In the genomic region with DNA sequence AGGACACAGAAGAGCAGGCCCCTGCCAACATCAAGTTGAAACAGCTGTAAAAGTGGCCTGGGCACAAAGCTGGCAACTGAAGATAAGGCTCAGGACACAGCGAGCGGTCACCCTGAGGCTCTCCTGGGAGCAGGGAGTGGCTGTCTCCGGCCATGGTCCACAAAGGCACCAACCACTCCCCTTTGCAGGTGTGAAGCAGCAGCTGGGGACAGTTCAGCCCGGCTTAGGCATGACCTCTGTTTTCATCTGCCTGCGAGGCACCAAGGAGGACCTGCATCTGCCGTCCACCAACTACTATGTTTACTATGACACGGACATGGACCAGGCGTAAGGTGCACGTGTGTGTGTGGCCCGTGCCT, we compare ENCODE assay signal across 24 cellular contexts. TPM values are rescaled to one million over a fixed set of nuclear protein-coding genes. Genes with fewer than 3 reads are reported as not detected.
DNase-seq lines count a peak whose midpoint lies in the region; ATAC-seq and TF ChIP-seq lines count a peak whose summit lies in the region.
"Had no signal": no experiment of that assay in that cellular context is flagged by ENCODE, and none has a peak within 500 bp of the region (broad histone marks: within the 10 kb centered on the region; RNA-seq: fewer than 3 reads in every experiment).

No MANE protein-coding gene starts in this region.

- peak overlapping the region; percentile 49; the same call in 1 of the 2 replicates for H3K23ac ChIP-seq in IMR-90 (ENCODE audit: low read depth, low read length)

- H3K4me1 ChIP-seq in IMR-90 (ENCODE audit: control insufficient read depth, insufficient read depth, low read length) = peaks cover 18% of the 10 kb centered on the region
- peaks cover 21% of the 10 kb centered on the region for H3K4me1 ChIP-seq in osteoblast (ENCODE audit: insufficient read depth, low read length)
- peaks cover 0 to 9% of the 10 kb centered on the region in 2 donors for H3K4me1 ChIP-seq in gastrocnemius medialis
- H3K4me1 ChIP-seq: body of pancreas had no signal

- H3K9me3 Mint-ChIP-seq in activated T-cell treated with anti-CD3 and anti-CD28 coated beads, Interleukin-2, amount 50 U/mL, for 24 hours = no peaks in the 10 kb centered on the region
- H3K9me3 Mint-ChIP-seq in activated T-cell treated with anti-CD3 and anti-CD28 coated beads, Interleukin-2, amount 50 U/mL, for 4 hours = no peaks in the 10 kb centered on the region
- H3K9me3 Mint-ChIP-seq: activated T-helper 2 cell treated with anti-CD3 and anti-CD28 coated beads, Interferon-gamma antibody, Interleukin-2, Interleukin-4, amounts not matched to agents 10 μg/mL and 5 μg/mL and 100 μg/mL, durations not matched to agents 14 hours and 24 hours and 36 hours; effector memory CD8-positive, alpha-beta T cell; stimulated activated naive CD8-positive, alpha-beta T cell treated with anti-CD3 and anti-CD28 coated beads, Interleukin-15, amount 100 ng/mL, for 72 hours; type B pancreatic cell had no signal

- no peak overlapping the region for H2AFZ ChIP-seq in IMR-90 (replicated peaks; ENCODE audit: low read length, poor library complexity)
- H2AFZ ChIP-seq in osteoblast (ENCODE audit: low read length) = no peak overlapping the region

- no peak for ATAC-seq in activated T-cell treated with anti-CD3 and anti-CD28 coated beads, Interleukin-2, amount 50 U/mL, for 4 hours
- ATAC-seq in IMR-90 (ENCODE audit: low read depth) (no peak), left ventricle myocardium superior (peak; percentile 36), gastrocnemius medialis (no peak), GM18519 (IDR thresholded peaks at IDR 0.05; ENCODE audit: low FRiP score, unreplicated experiment) (no peak), GM18858 (IDR thresholded peaks at IDR 0.05; ENCODE audit: unreplicated experiment) (no peak)
- ATAC-seq: body of pancreas; effector memory CD8-positive, alpha-beta T cell; GM12878; stimulated activated naive CD8-positive, alpha-beta T cell treated with anti-CD3 and anti-CD28 coated beads, Interleukin-15, amount 100 ng/mL, for 72 hours had no signal

- CTCF ChIA-PET in IMR-90 (lab: Yijun Ruan, JAX) = no interaction called here

- 86% methylated on average over 4 of the region's 10 CpGs; no CpG with 5 or more reads in 1 of the 2 experiments for WGBS in IMR-90 (ENCODE audit: extremely low coverage in 2 of 2, insufficient read length in 1 of 2), 2 experiments

- H3K14ac ChIP-seq in IMR-90 (replicated peaks; ENCODE audit: low read depth, low read length) = no peak overlapping the region

- H3K56ac ChIP-seq in IMR-90 (ENCODE audit: extremely low read depth, insufficient read depth, low read length) = no peak overlapping the region

- H3K27ac Mint-ChIP-seq in activated T-cell treated with anti-CD3 and anti-CD28 coated beads, Interleukin-2, amount 50 U/mL, for 24 hours = peak overlapping the region; percentile 64
- H3K27ac Mint-ChIP-seq: type B pancreatic cell had no signal

- peaks cover 20% of the 10 kb centered on the region for H3K79me2 ChIP-seq in osteoblast (ENCODE audit: insufficient read depth, low read length)

- H3K18ac ChIP-seq in IMR-90 (ENCODE audit: low read depth, low read length) = no peak overlapping the region

- no peak overlapping the region for H2AK5ac ChIP-seq in IMR-90 (ENCODE audit: low read depth, low read length)

- 0 out of 2 replicates have a peak overlapping the region, but pooled peaks have one; percentile 23 for H3K4ac ChIP-seq in IMR-90 (ENCODE audit: low read depth, low read length)

- no peak overlapping the region for H2BK20ac ChIP-seq in IMR-90 (ENCODE audit: low read depth, low read length)

- H3K4me3 Mint-ChIP-seq in activated T-cell treated with anti-CD3 and anti-CD28 coated beads, Interleukin-2, amount 50 U/mL, for 24 hours = no peak overlapping the region
- no peak overlapping the region for H3K4me3 Mint-ChIP-seq in activated T-cell treated with anti-CD3 and anti-CD28 coated beads, Interleukin-2, amount 50 U/mL, for 4 hours
- H3K4me3 Mint-ChIP-seq: effector memory CD8-positive, alpha-beta T cell; stimulated activated naive CD8-positive, alpha-beta T cell treated with anti-CD3 and anti-CD28 coated beads, Interleukin-15, amount 100 ng/mL, for 72 hours; type B pancreatic cell had no signal

- no peak overlapping the region for H2BK5ac ChIP-seq in IMR-90 (ENCODE audit: low read depth, low read length, poor library complexity, severe bottlenecking)

- H3K79me1 ChIP-seq in IMR-90 (ENCODE audit: low read depth in 1 of 2, low read length in 2 of 2) = peaks cover 22 to 64% of the 10 kb centered on the region in 2 experiments

- no peak overlapping the region for H2AK9ac ChIP-seq in IMR-90 (replicated peaks; ENCODE audit: low read depth, low read length, poor library complexity)

- H3K36me3 Mint-ChIP-seq in activated T-cell treated with anti-CD3 and anti-CD28 coated beads, Interleukin-2, amount 50 U/mL, for 24 hours (ENCODE audit: low read depth) = peaks cover 64% of the 10 kb centered on the region
- H3K36me3 Mint-ChIP-seq in activated T-cell treated with anti-CD3 and anti-CD28 coated beads, Interleukin-2, amount 50 U/mL, for 4 hours (ENCODE audit: insufficient read depth) = peaks cover 25% of the 10 kb centered on the region

- TF ChIP-seq RAD21 in IMR-90 (IDR thresholded peaks at IDR 0.05; ENCODE audit: low read length) = no peak

- no peaks in the 10 kb centered on the region for H3K27me3 Mint-ChIP-seq in activated T-cell treated with anti-CD3 and anti-CD28 coated beads, Interleukin-2, amount 50 U/mL, for 24 hours
- no peaks in the 10 kb centered on the region for H3K27me3 Mint-ChIP-seq in activated T-cell treated with anti-CD3 and anti-CD28 coated beads, Interleukin-2, amount 50 U/mL, for 4 hours (ENCODE audit: low read depth)
- H3K27me3 Mint-ChIP-seq: effector memory CD8-positive, alpha-beta T cell; stimulated activated naive CD8-positive, alpha-beta T cell treated with anti-CD3 and anti-CD28 coated beads, Interleukin-15, amount 100 ng/mL, for 72 hours; type B pancreatic cell had no signal

- H4K20me1 ChIP-seq in IMR-90 (ENCODE audit: insufficient read depth, low read length) (peaks cover 33% of the 10 kb centered on the region), osteoblast (ENCODE audit: insufficient read depth, low read length) (peaks cover 24% of the 10 kb centered on the region)

- H4K5ac ChIP-seq in IMR-90 (ENCODE audit: low read depth, low read length) = no peak overlapping the region

- H3K4me2 ChIP-seq in IMR-90 (ENCODE audit: low read depth, low read length) (no peak overlapping the region), osteoblast (ENCODE audit: insufficient read depth, low read length) (no peak overlapping the region)

- H3K36me3 ChIP-seq in IMR-90 (ENCODE audit: control insufficient read depth, insufficient read depth, low read length) (peaks cover 33% of the 10 kb centered on the region), osteoblast (ENCODE audit: insufficient read depth, low read length) (peaks cover 46% of the 10 kb centered on the region), gastrocnemius medialis (peaks cover 0 to 28% of the 10 kb centered on the region in 2 donors)

- no peak overlapping the region for H4K91ac ChIP-seq in IMR-90 (ENCODE audit: insufficient read depth, low read depth, low read length)

- no peak overlapping the region; the same call in 1 of the 2 replicates for H2BK120ac ChIP-seq in IMR-90 (ENCODE audit: low read depth, low read length)

- no peak overlapping the region for H3K9ac ChIP-seq in IMR-90 (ENCODE audit: low read depth, low read length)

- no peaks in the 10 kb centered on the region for H3K27me3 ChIP-seq in IMR-90 (ENCODE audit: control insufficient read depth, insufficient read depth, low read length)
- H3K27me3 ChIP-seq in osteoblast (ENCODE audit: insufficient read depth, low read length) = no peaks in the 10 kb centered on the region
- no peaks in the 10 kb centered on the region for H3K27me3 ChIP-seq in gastrocnemius medialis
- H3K27me3 ChIP-seq: body of pancreas, MG63, SJSA1, spleen had no signal

- H3K4me1 Mint-ChIP-seq in activated T-cell treated with anti-CD3 and anti-CD28 coated beads, Interleukin-2, amount 50 U/mL, for 24 hours (ENCODE audit: low read depth) = peaks cover 38% of the 10 kb centered on the region
- H3K4me1 Mint-ChIP-seq in activated T-cell treated with anti-CD3 and anti-CD28 coated beads, Interleukin-2, amount 50 U/mL, for 4 hours (ENCODE audit: low read depth) = peaks cover 31% of the 10 kb centered on the region

- H4K8ac ChIP-seq in IMR-90 (ENCODE audit: low read depth in 2 of 2, low read length in 2 of 2) = peak overlapping the region in 1 of 2 experiments; percentile 40; a peak in 1 of 4 replicates

- POLR2A ChIA-PET in IMR-90 (lab: Charles Lee; ENCODE audit: unreplicated experiment) = no interaction called here

- TF ChIP-seq CTCF in IMR-90 (conservative IDR thresholded peaks at IDR 0.05; ENCODE audit: low read depth, low read length) = no peak
- TF ChIP-seq CTCF in osteoblast (IDR thresholded peaks at IDR 0.05; ENCODE audit: extremely low read depth, low read depth, low read length) = no peak
- no peak for TF ChIP-seq CTCF in gastrocnemius medialis (IDR thresholded peaks at IDR 0.05 in 4 of 5, conservative IDR thresholded peaks at IDR 0.05 in 1 of 5)

- TF ChIP-seq POLR2A in IMR-90 (IDR thresholded peaks at IDR 0.05; ENCODE audit: low read depth, low read length) (no peak), gastrocnemius medialis (IDR thresholded peaks at IDR 0.05) (no peak)

- intact Hi-C loops in IMR-90 (cut with micrococcal nuclease) (no loop called here), left ventricle myocardium superior (cut with micrococcal nuclease) (no loop called here), gastrocnemius medialis (cut with DNase I; ENCODE audit: low total_unique reads) (no loop called here)

- H2BK15ac ChIP-seq in IMR-90 (ENCODE audit: low read depth, low read length) = no peak overlapping the region

- in situ Hi-C loops in IMR-90 (cut with MboI; ENCODE audit: low sequenced_read_pairs) = no loop called here
- in situ Hi-C loops in gastrocnemius medialis (cut with MboI; ENCODE audit: low sequenced_read_pairs in 4 of 4) = no loop called here

- dilution Hi-C loops in IMR-90 (cut with HindIII; ENCODE audit: low sequenced_read_pairs, unreplicated experiment) = no loop called here

- DNase-seq in activated T-cell treated with anti-CD3 and anti-CD28 coated beads, Interleukin-2, amount 50 U/mL, for 24 hours = no peak
- DNase-seq in activated T-cell treated with anti-CD3 and anti-CD28 coated beads, Interleukin-2, amount 50 U/mL, for 4 hours = no peak
- no peak for DNase-seq in IMR-90
- DNase-seq in left ventricle myocardium superior = no peak
- DNase-seq in osteoblast (ENCODE audit: insufficient read length, low spot score, missing footprints) = no peak
- no peak for DNase-seq in gastrocnemius medialis
- DNase-seq: activated CD4-positive, alpha-beta T cell treated with anti-CD3 and anti-CD28 coated beads for 4 hours; body of pancreas; DMS79 treated with DMSO at 0.1 percent for 48 hours; effector memory CD8-positive, alpha-beta T cell; GOT3; MG63; NCI-H1417; NCI-H446; spleen; stimulated activated CD4-positive, alpha-beta T cell treated with anti-CD3 and anti-CD28 coated beads, Interleukin-4, amount 100 ng/mL, for 4 hours; stimulated activated naive CD8-positive, alpha-beta T cell treated with anti-CD3 and anti-CD28 coated beads, Interleukin-15, amount 100 ng/mL, for 72 hours; T-helper 1 cell had no signal

- BruUV-seq in IMR-90 (replicated peaks; lab: Mats Ljungman, UMichigan) = no TSS peak

- no peaks in the 10 kb centered on the region for H3K9me3 ChIP-seq in IMR-90 (ENCODE audit: control insufficient read depth, insufficient read depth, low read length)
- H3K9me3 ChIP-seq in osteoblast (ENCODE audit: low read depth, low read length) = no peaks in the 10 kb centered on the region
- H3K9me3 ChIP-seq in gastrocnemius medialis = no peaks in the 10 kb centered on the region
- H3K9me3 ChIP-seq: body of pancreas, MG63, SJSA1, spleen had no signal

- H3K9me1 ChIP-seq in IMR-90 (ENCODE audit: insufficient read depth, low read length) = peaks cover 25% of the 10 kb centered on the region

- H3K4me3 ChIP-seq in IMR-90 (ENCODE audit: insufficient read depth, low read depth, low read length) (no peak overlapping the region), osteoblast (ENCODE audit: insufficient read depth, low read length) (no peak overlapping the region), gastrocnemius medialis (no peak overlapping the region)
- H3K4me3 ChIP-seq: body of pancreas, GM12878, MG63, SJSA1, spleen had no signal

- H3K27ac ChIP-seq in IMR-90 (ENCODE audit: insufficient read depth, low read length) (no peak overlapping the region), osteoblast (ENCODE audit: low read depth, low read length) (peak overlapping the region; percentile 66), gastrocnemius medialis (no peak overlapping the region)
- H3K27ac ChIP-seq: body of pancreas, SJSA1, spleen had no signal

RNA-seq across cellular contexts. Expression of gene TGOLN2, which starts 12.9 kb away (rescaled TPM):
- 10 to 100 TPM; 93.8 to 99.6 (median 98.1) TPM for total RNA-seq in activated T-cell treated with anti-CD3 and anti-CD28 coated beads, Interleukin-2, amount 50 U/mL, for 4 hours
- total RNA-seq in IMR-90 (2012; rRNA removed) (57.7 and 61.7 TPM in 2 replicates), left ventricle myocardium superior (66.9 TPM), osteoblast (124 and 129 TPM in 2 replicates), gastrocnemius medialis (10 to 100 TPM; 29.5 to 81.7 (median 61.9) TPM)
- 92.3 and 94.2 TPM in 2 replicates for polyA plus RNA-seq in IMR-90 (2012; rRNA removed)
- 65.8 and 82.6 TPM in 2 replicates for polyA plus RNA-seq in IMR-90 (2012; cell fraction: cytosol; rRNA removed)
- 27.8 and 83.8 TPM in 2 replicates for polyA plus RNA-seq in IMR-90 (2012; cell fraction: nucleus; rRNA removed; ENCODE audit: low replicate concordance)

RNA-seq across cellular contexts. Expression of gene RETSAT, which starts 39.5 kb away (rescaled TPM):
- total RNA-seq in activated T-cell treated with anti-CD3 and anti-CD28 coated beads, Interleukin-2, amount 50 U/mL, for 4 hours = 10 to 100 TPM; 16.0 to 18.6 (median 16.2) TPM
- total RNA-seq in IMR-90 (2012; rRNA removed) = 25.0 and 32.3 TPM in 2 replicates
- polyA plus RNA-seq in IMR-90 (2012; rRNA removed) = 22.8 and 25.6 TPM in 2 replicates
- polyA plus RNA-seq in IMR-90 (2012; cell fraction: cytosol; rRNA removed) = 12.7 and 18.2 TPM in 2 replicates
- polyA plus RNA-seq in IMR-90 (2012; cell fraction: nucleus; rRNA removed; ENCODE audit: low replicate concordance) = 30.4 and 42.7 TPM in 2 replicates
- total RNA-seq in left ventricle myocardium superior = 31.2 TPM
- total RNA-seq in osteoblast = 41.6 and 62.5 TPM in 2 replicates
- 100 to 1,000 TPM in 3 of 4 donors, 10 to 100 TPM in 1; 62.2 to 151 (median 116) TPM for total RNA-seq in gastrocnemius medialis

RNA-seq across cellular contexts. Expression of gene ELMOD3, which starts 39.7 kb away (rescaled TPM):
- total RNA-seq in activated T-cell treated with anti-CD3 and anti-CD28 coated beads, Interleukin-2, amount 50 U/mL, for 4 hours = 1 to 10 TPM; 5.5 to 9.9 (median 8.8) TPM
- total RNA-seq in IMR-90 (2012; rRNA removed) (10.8 and 13.1 TPM in 2 replicates), left ventricle myocardium superior (10.4 TPM), osteoblast (20.9 and 22.1 TPM in 2 replicates), gastrocnemius medialis (10 to 100 TPM; 15.9 to 31.7 (median 25.0) TPM)
- polyA plus RNA-seq in IMR-90 (2012; rRNA removed) = 19.2 and 20.7 TPM in 2 replicates
- 6.6 and 7.8 TPM in 2 replicates for polyA plus RNA-seq in IMR-90 (2012; cell fraction: cytosol; rRNA removed)
- polyA plus RNA-seq in IMR-90 (2012; cell fraction: nucleus; rRNA removed; ENCODE audit: low replicate concordance) = 72.0 and 88.6 TPM in 2 replicates
